ENCODE assay signal across 1 cellular context in genomic region chr18:10482985-10483949, GRCh38.
TF ChIP-seq lines count a peak whose summit lies in the region.

No MANE protein-coding gene starts in this region.

TF ChIP-seq in GM12878, 131 proteins besides CTCF, POLR2A, EP300 and RAD21 (continued from another document):
- no peak for TF ChIP-seq ZBTB11 (CRISPR knock-in tag; IDR thresholded peaks at IDR 0.05)
- TF ChIP-seq ASH2L (IDR thresholded peaks at IDR 0.05; ENCODE audit: borderline replicate concordance, low read depth): no peak
- TF ChIP-seq RB1 (IDR thresholded peaks at IDR 0.05; ENCODE audit: borderline replicate concordance): no peak
- peak; percentile 33; the same call in 1 of the 2 replicates for TF ChIP-seq BMI1 (IDR thresholded peaks at IDR 0.05; ENCODE audit: borderline replicate concordance)
- no peak for TF ChIP-seq POU2F2 (IDR thresholded peaks at IDR 0.05; ENCODE audit: borderline replicate concordance, low read depth, low read length)
- no peak for TF ChIP-seq TAF1 (IDR thresholded peaks at IDR 0.05; ENCODE audit: borderline replicate concordance, low read depth, low read length)
- TF ChIP-seq NR2C1 (IDR thresholded peaks at IDR 0.05): no peak
- TF ChIP-seq RAD51 (IDR thresholded peaks at IDR 0.05): no peak; the same call in 1 of the 2 replicates
- peak; percentile 15 to 71; a peak in 3 of 4 replicates for TF ChIP-seq BHLHE40 (IDR thresholded peaks at IDR 0.05; ENCODE audit: borderline replicate concordance in 1 of 2, low read depth in 2 of 2, low read length in 1 of 2)
- no peak; the same call in 1 of the 2 replicates for TF ChIP-seq ZBTB40 (IDR thresholded peaks at IDR 0.05; ENCODE audit: borderline replicate concordance)
- no peak for TF ChIP-seq SUZ12 (IDR thresholded peaks at IDR 0.05; ENCODE audit: unreplicated experiment)
- no peak for TF ChIP-seq CHD1 (IDR thresholded peaks at IDR 0.05; ENCODE audit: low read depth, low read length)
- no peak for TF ChIP-seq ZSCAN29 (IDR thresholded peaks at IDR 0.05)
- no peak for TF ChIP-seq TARDBP (IDR thresholded peaks at IDR 0.05; ENCODE audit: borderline replicate concordance)
- TF ChIP-seq POLR2AphosphoS5 (IDR thresholded peaks at IDR 0.05; ENCODE audit: low read length): no peak
- no peak for TF ChIP-seq MLLT1 (IDR thresholded peaks at IDR 0.05)
- no peak for TF ChIP-seq SMC3 (IDR thresholded peaks at IDR 0.05; ENCODE audit: borderline replicate concordance, low read length)
- TF ChIP-seq POLR2AphosphoS2 (IDR thresholded peaks at IDR 0.05; ENCODE audit: low read depth, low read length): no peak
- TF ChIP-seq CREM (IDR thresholded peaks at IDR 0.05; ENCODE audit: low read depth): peak; percentile 79
- TF ChIP-seq IRF4 (IDR thresholded peaks at IDR 0.05; ENCODE audit: low read depth, low read length): no peak
- TF ChIP-seq PAX5 (IDR thresholded peaks at IDR 0.05; ENCODE audit: borderline replicate concordance, low read depth, low read length): peak; percentile 67
- no peak for TF ChIP-seq HCFC1 (IDR thresholded peaks at IDR 0.05; ENCODE audit: low read length)
- TF ChIP-seq IRF3 (IDR thresholded peaks at IDR 0.05): no peak
- no peak for TF ChIP-seq SRF (IDR thresholded peaks at IDR 0.05; ENCODE audit: low read depth in 2 of 2, low read length in 2 of 2)
- TF ChIP-seq LARP7 (IDR thresholded peaks at IDR 0.05): 0 out of 2 replicates have a peak, but pooled peaks have one; percentile 2
- peak; percentile 74; the same call in 1 of the 2 replicates for TF ChIP-seq ZNF687 (IDR thresholded peaks at IDR 0.05)
- TF ChIP-seq USF1 (IDR thresholded peaks at IDR 0.05; ENCODE audit: borderline replicate concordance, extremely low read length, insufficient read depth, low read depth, low read length): no peak
- no peak for TF ChIP-seq MYC (IDR thresholded peaks at IDR 0.05; ENCODE audit: insufficient read depth, insufficient read length, insufficient replicate concordance, low read length, severe bottlenecking)
- TF ChIP-seq ATF3 (IDR thresholded peaks at IDR 0.05; ENCODE audit: borderline replicate concordance, extremely low read depth, low read depth, low read length): no peak
- no peak for TF ChIP-seq NRF1 (conservative IDR thresholded peaks at IDR 0.05; ENCODE audit: low read depth, low read length)
- TF ChIP-seq GATAD2B (conservative IDR thresholded peaks at IDR 0.05; ENCODE audit: low read depth): no peak; the same call in 1 of the 2 replicates
- no peak for TF ChIP-seq CBX3 (IDR thresholded peaks at IDR 0.05; ENCODE audit: borderline replicate concordance, low read depth)
- no peak for TF ChIP-seq SREBF2 (IDR thresholded peaks at IDR 0.05; ENCODE audit: low read length)
- TF ChIP-seq ZNF217 (IDR thresholded peaks at IDR 0.05): 0 out of 2 replicates have a peak, but pooled peaks have one; percentile 11
